ENCODE assay signal across 15 cellular contexts in genomic region chr2:48551548-48551947, GRCh38. TPM values are rescaled to one million over a fixed set of nuclear protein-coding genes. Genes with fewer than 3 reads are reported as not detected.
DNase-seq lines count a peak whose midpoint lies in the region; ATAC-seq, FAIRE-seq and TF ChIP-seq lines count a peak whose summit lies in the region.
"Had no signal": no experiment of that assay in that cellular context is flagged by ENCODE, and none has a peak within 500 bp of the region (broad histone marks: within the 10 kb centered on the region; RNA-seq: fewer than 3 reads in every experiment).

No MANE protein-coding gene starts in this region.

- no peaks in the 10 kb centered on the region for H3K36me3 ChIP-seq in keratinocyte (ENCODE audit: control insufficient read depth in 2 of 2, extremely low read depth in 1 of 2, insufficient read depth in 2 of 2, low read length in 2 of 2)

- no peaks in the 10 kb centered on the region for H3K9me3 Mint-ChIP-seq in natural killer cell
- H3K9me3 Mint-ChIP-seq: CD8-positive, alpha-beta T cell had no signal

- H3K9ac ChIP-seq in keratinocyte (ENCODE audit: control insufficient read depth, extremely low read depth, insufficient read depth, low read length), result no peak overlapping the region

- CTCF ChIA-PET in RWPE1 (lab: Yijun Ruan, JAX), result no interaction called here

- no peak overlapping the region for H2AFZ ChIP-seq in keratinocyte (ENCODE audit: control insufficient read depth, low read length)

- H3K4me2 ChIP-seq in keratinocyte (ENCODE audit: control insufficient read depth, extremely low read depth, insufficient read depth, low read depth, low read length), result no peak overlapping the region

- no peaks in the 10 kb centered on the region for H3K4me1 ChIP-seq in keratinocyte (ENCODE audit: control insufficient read depth, extremely low read depth, insufficient read depth, low read length)

- no peak for ATAC-seq in natural killer cell
- ATAC-seq: CD8-positive, alpha-beta T cell had no signal

- DNase-seq in RWPE1 (ENCODE audit: low spot score) (no peak), cerebellum (ENCODE audit: low spot score) (peak; percentile 10), keratinocyte (ENCODE audit: low read depth, low spot score) (peak; percentile 2), GM13976 (ENCODE audit: low spot score) (no peak), UCSD-AML1 (lab: John Stamatoyannopoulos, UW; ENCODE audit: unreplicated experiment) (no peak), natural killer cell (no peak), DMS 273 (lab: John Stamatoyannopoulos, UW; ENCODE audit: unreplicated experiment) (no peak)
- DNase-seq: CD8-positive, alpha-beta T cell; DMS 273 treated with DMSO at 0.1 percent for 48 hours; NCI-H1417; NCI-H1930; NCI-H2171 treated with DMSO at 0.1 percent for 48 hours; NCI-H510A treated with DMSO at 0.1 percent for 48 hours; SIG-M5 had no signal

- peak overlapping the region; percentile 38 for H3K27ac ChIP-seq in RWPE1
- no peak overlapping the region for H3K27ac ChIP-seq in keratinocyte (ENCODE audit: control insufficient read depth, insufficient read depth, low read length)

- TF ChIP-seq CTCF in RWPE1 (conservative IDR thresholded peaks at IDR 0.05; ENCODE audit: low read depth), result no peak
- TF ChIP-seq CTCF in keratinocyte (optimal IDR thresholded peaks at IDR 0.05 in 1 of 3, IDR thresholded peaks at IDR 0.05 in 1 of 3, conservative IDR thresholded peaks at IDR 0.05 in 1 of 3; ENCODE audit: extremely low read depth in 1 of 3, insufficient read depth in 2 of 3, low read length in 3 of 3), result no peak
- TF ChIP-seq CTCF in GM13976 (IDR thresholded peaks at IDR 0.05; ENCODE audit: borderline replicate concordance, control extremely low read depth, extremely low read depth, insufficient read depth, missing control alignments), result no peak
- TF ChIP-seq CTCF in natural killer cell (IDR thresholded peaks at IDR 0.05), result no peak

- H3K79me2 ChIP-seq in keratinocyte (ENCODE audit: control insufficient read depth, insufficient read depth, low read length), result no peaks in the 10 kb centered on the region

- H3K4me3 Mint-ChIP-seq in natural killer cell, result no peak overlapping the region
- H3K4me3 Mint-ChIP-seq: CD8-positive, alpha-beta T cell had no signal

- H3K4me3 ChIP-seq in keratinocyte (ENCODE audit: control insufficient read depth in 2 of 3, extremely low read depth in 1 of 3, insufficient read depth in 2 of 3, low read depth in 1 of 3, low read length in 3 of 3), result no peak overlapping the region

- peaks cover 0 to 5% of the 10 kb centered on the region in 2 donors for H3K27me3 Mint-ChIP-seq in natural killer cell (ENCODE audit: low read depth in 2 of 2)

- in situ Hi-C loops in GM13976 (cut with MboI; ENCODE audit: low sequenced_read_pairs, unreplicated experiment), result no loop called here

- H3K9me1 ChIP-seq in keratinocyte (ENCODE audit: control insufficient read depth, extremely low read depth, insufficient read depth, low read length), result no peaks in the 10 kb centered on the region

- dilution Hi-C loops in keratinocyte (cut with MboI; ENCODE audit: extremely low pct_ligation_motif_present, low sequenced_read_pairs), result no loop called here

- intact Hi-C loops in natural killer cell (cut with micrococcal nuclease), result no loop called here

- H4K20me1 ChIP-seq in keratinocyte (ENCODE audit: control insufficient read depth, extremely low read depth, insufficient read depth, low read length), result no peaks in the 10 kb centered on the region

- no peaks in the 10 kb centered on the region for H3K36me3 Mint-ChIP-seq in natural killer cell
- H3K36me3 Mint-ChIP-seq: CD8-positive, alpha-beta T cell had no signal

- H3K27me3 ChIP-seq in keratinocyte (ENCODE audit: control insufficient read depth, extremely low read depth, insufficient read depth, low read length), result no peaks in the 10 kb centered on the region

- no peaks in the 10 kb centered on the region for H3K9me3 ChIP-seq in keratinocyte (ENCODE audit: control insufficient read depth, low read depth, low read length)

- no peak overlapping the region for H3K27ac Mint-ChIP-seq in natural killer cell
- H3K27ac Mint-ChIP-seq: CD8-positive, alpha-beta T cell had no signal

- POLR2A ChIA-PET in RWPE1 (lab: Yijun Ruan, JAX; ENCODE audit: low non-redundant PET), result no interaction called here

- no peaks in the 10 kb centered on the region for H3K4me1 Mint-ChIP-seq in natural killer cell

- peak; percentile 70 for FAIRE-seq in keratinocyte (lab: Jason Lieb, UNC)
- FAIRE-seq: H54 had no signal

RNA-seq across cellular contexts. Expression of gene STON1, which starts 21.6 kb away (rescaled TPM):
- total RNA-seq in cerebellum (11.4 TPM), natural killer cell (1 to 10 TPM; 1.8 to 4.5 (median 3.0) TPM)
- 0.44 to 1.9 TPM (median 1.2 TPM) in 3 replicates for polyA plus RNA-seq in keratinocyte
- 0.15 TPM for polyA plus RNA-seq in keratinocyte (2011; ENCODE audit: low read depth)
- 0.58 and 1.1 TPM in 2 replicates for polyA plus RNA-seq in keratinocyte (2011; cell fraction: cytosol; rRNA removed)
- 1.6 and 2.0 TPM in 2 replicates for polyA plus RNA-seq in keratinocyte (2011; cell fraction: nucleus; rRNA removed)
- 0.24 and 0.37 TPM in 2 replicates for polyA plus RNA-seq in keratinocyte (2012; ENCODE audit: low replicate concordance)
- 0.46 to 2.5 TPM (median 1.9 TPM) in 3 replicates for polyA minus RNA-seq in keratinocyte
- 2.3 TPM for polyA minus RNA-seq in keratinocyte (2011; cell fraction: cytosol; rRNA and poly(A)+ RNA removed)
- polyA minus RNA-seq in keratinocyte (2011; cell fraction: nucleus; rRNA and poly(A)+ RNA removed), result 1.4 and 3.2 TPM in 2 replicates

Comparison
In these comparisons a context has a peak if more than half of its experiments do, and no peak if none do; other contexts are left out.
1. DNase-seq: peak in cerebellum (single experiment) and keratinocyte (single experiment); none in RWPE1 (single experiment), GM13976 (single experiment), UCSD-AML1 (single experiment), natural killer cell (single experiment) and DMS 273 (single experiment).